1 cellular context compared by ENCODE assay signal in genomic region chr6:53692172-53692571, GRCh38.
TF ChIP-seq lines count a peak whose summit lies in the region.

No MANE protein-coding gene starts in this region.

TF ChIP-seq in GM23338, 12 proteins besides CTCF, POLR2A, EP300 and RAD21 (continued from another document):
- TF ChIP-seq, protein P1, sequence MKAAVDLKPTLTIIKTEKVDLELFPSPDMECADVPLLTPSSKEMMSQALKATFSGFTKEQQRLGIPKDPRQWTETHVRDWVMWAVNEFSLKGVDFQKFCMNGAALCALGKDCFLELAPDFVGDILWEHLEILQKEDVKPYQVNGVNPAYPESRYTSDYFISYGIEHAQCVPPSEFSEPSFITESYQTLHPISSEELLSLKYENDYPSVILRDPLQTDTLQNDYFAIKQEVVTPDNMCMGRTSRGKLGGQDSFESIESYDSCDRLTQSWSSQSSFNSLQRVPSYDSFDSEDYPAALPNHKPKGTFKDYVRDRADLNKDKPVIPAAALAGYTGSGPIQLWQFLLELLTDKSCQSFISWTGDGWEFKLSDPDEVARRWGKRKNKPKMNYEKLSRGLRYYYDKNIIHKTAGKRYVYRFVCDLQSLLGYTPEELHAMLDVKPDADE (IDR thresholded peaks at IDR 0.05), result no peak
- no peak for TF ChIP-seq JUNB (IDR thresholded peaks at IDR 0.05; ENCODE audit: unreplicated experiment)
